In genomic region chr11:97722721-97723120, GRCh38 we compare ENCODE assay signal across 30 cellular contexts.
DNase-seq lines count a peak whose midpoint lies in the region; ATAC-seq and TF ChIP-seq lines count a peak whose summit lies in the region.
"Had no signal": no experiment of that assay in that cellular context is flagged by ENCODE, and none has a peak within 500 bp of the region (broad histone marks: within the 10 kb centered on the region; RNA-seq: fewer than 3 reads in every experiment).

No MANE protein-coding gene starts in this region.

- H3K27me3 ChIP-seq in ACC112 (ENCODE audit: insufficient read depth, low read length): no peaks in the 10 kb centered on the region
- H3K27me3 ChIP-seq in HUES64 (ENCODE audit: insufficient read depth, low read length): no peaks in the 10 kb centered on the region
- no peaks in the 10 kb centered on the region for H3K27me3 ChIP-seq in brain microvascular endothelial cell (replicated peaks)
- H3K27me3 ChIP-seq in iPS DF 6.9 (ENCODE audit: control insufficient read depth, insufficient read depth, low read length): no peaks in the 10 kb centered on the region
- no peaks in the 10 kb centered on the region for H3K27me3 ChIP-seq in ovary
- H3K27me3 ChIP-seq: MG63, thyroid gland, uterus had no signal

- ATAC-seq in stimulated activated naive B cell treated with anti-CD40 and anti-IgM and Interleukin-4, amounts not matched to agents 10 μg/mL and 1 μg/mL and 100 μg/mL, for 72 hours (replicated peaks): no peak
- no peak for ATAC-seq in T-cell (replicated peaks in 1 of 4)
- no peak for ATAC-seq in GM21737 (IDR thresholded peaks at IDR 0.05; ENCODE audit: unreplicated experiment)
- ATAC-seq: right cardiac atrium; stimulated activated naive CD8-positive, alpha-beta T cell treated with anti-CD3 and anti-CD28 coated beads, Interleukin-15, amount 100 ng/mL, for 72 hours had no signal

- TF ChIP-seq POLR2A in ovary (IDR thresholded peaks at IDR 0.05): no peak

- no peak overlapping the region for H3K27ac Mint-ChIP-seq in stimulated activated naive B cell treated with anti-CD40 and anti-IgM and Interleukin-4, amounts not matched to agents 10 μg/mL and 1 μg/mL and 100 μg/mL, for 72 hours
- H3K27ac Mint-ChIP-seq in T-cell: no peak overlapping the region
- H3K27ac Mint-ChIP-seq: activated B cell treated with CpG ODN at 0.5 μM for 24 hours; CD4-positive, CD25-positive, alpha-beta regulatory T cell; naive B cell; stimulated activated naive CD8-positive, alpha-beta T cell treated with anti-CD3 and anti-CD28 coated beads, Interleukin-15, amount 100 ng/mL, for 72 hours had no signal

- H3K9me3 ChIP-seq in HUES64 (ENCODE audit: insufficient read depth, low read depth, low read length): no peaks in the 10 kb centered on the region
- no peaks in the 10 kb centered on the region for H3K9me3 ChIP-seq in iPS DF 6.9 (ENCODE audit: control insufficient read depth, insufficient read depth, low read length)
- H3K9me3 ChIP-seq in ovary: no peaks in the 10 kb centered on the region
- H3K9me3 ChIP-seq: MG63, thyroid gland, uterus had no signal

- peaks cover 0 to 5% of the 10 kb centered on the region in 2 donors for H3K9me3 Mint-ChIP-seq in stimulated activated naive B cell treated with anti-CD40 and anti-IgM and Interleukin-4, amounts not matched to agents 10 μg/mL and 1 μg/mL and 100 μg/mL, for 72 hours
- peaks cover 9 to 22% (median 14%) of the 10 kb centered on the region in 3 donors for H3K9me3 Mint-ChIP-seq in T-cell

- H3K36me3 ChIP-seq in ACC112 (ENCODE audit: insufficient read depth, low read length) (no peaks in the 10 kb centered on the region), HUES64 (ENCODE audit: insufficient read depth, low read length) (no peaks in the 10 kb centered on the region), brain microvascular endothelial cell (replicated peaks) (no peaks in the 10 kb centered on the region), iPS DF 6.9 (ENCODE audit: control insufficient read depth, insufficient read depth, low read length) (no peaks in the 10 kb centered on the region), ovary (no peaks in the 10 kb centered on the region)
- H3K36me3 ChIP-seq: MG63, thyroid gland, uterus had no signal

- POLR2A ChIA-PET in T-cell (lab: Charles Lee): no interaction called here

- in situ Hi-C loops in brain microvascular endothelial cell (cut with HindIII; ENCODE audit: low pct_ligation_motif_present, low sequenced_read_pairs): no loop called here

- TF ChIP-seq CTCF in brain microvascular endothelial cell (IDR thresholded peaks at IDR 0.05; ENCODE audit: low read depth, low read length, missing control alignments) (no peak), ovary (IDR thresholded peaks at IDR 0.05) (no peak)

- H3K4me1 ChIP-seq in ACC112 (ENCODE audit: control insufficient read depth, insufficient read depth, low read length, unreplicated experiment): peaks cover 13% of the 10 kb centered on the region
- peaks cover 21% of the 10 kb centered on the region for H3K4me1 ChIP-seq in HUES64 (ENCODE audit: insufficient read depth, low read length)
- peaks cover 4% of the 10 kb centered on the region; the same call in 1 of the 2 replicates for H3K4me1 ChIP-seq in iPS DF 6.9 (ENCODE audit: control insufficient read depth, insufficient read depth, low read length)
- H3K4me1 ChIP-seq in ovary (ENCODE audit: insufficient read depth): no peaks in the 10 kb centered on the region
- H3K4me1 ChIP-seq: thyroid gland, uterus had no signal

- H3K27me3 Mint-ChIP-seq in stimulated activated naive B cell treated with anti-CD40 and anti-IgM and Interleukin-4, amounts not matched to agents 10 μg/mL and 1 μg/mL and 100 μg/mL, for 72 hours: no peaks in the 10 kb centered on the region
- no peaks in the 10 kb centered on the region for H3K27me3 Mint-ChIP-seq in T-cell
- H3K27me3 Mint-ChIP-seq: activated B cell treated with CpG ODN at 0.5 μM for 24 hours; CD4-positive, CD25-positive, alpha-beta regulatory T cell; naive B cell; stimulated activated naive CD8-positive, alpha-beta T cell treated with anti-CD3 and anti-CD28 coated beads, Interleukin-15, amount 100 ng/mL, for 72 hours had no signal

- no peaks in the 10 kb centered on the region for H3K36me3 Mint-ChIP-seq in stimulated activated naive B cell treated with anti-CD40 and anti-IgM and Interleukin-4, amounts not matched to agents 10 μg/mL and 1 μg/mL and 100 μg/mL, for 72 hours
- no peaks in the 10 kb centered on the region for H3K36me3 Mint-ChIP-seq in T-cell
- H3K36me3 Mint-ChIP-seq: CD4-positive, CD25-positive, alpha-beta regulatory T cell; naive B cell had no signal

- 0 out of 2 replicates have a peak overlapping the region, but pooled peaks have one; percentile 15 for H3K27ac ChIP-seq in ACC112 (ENCODE audit: low read depth, low read length)
- peak overlapping the region; percentile 81 for H3K27ac ChIP-seq in HUES64 (ENCODE audit: low read depth, low read length)
- H3K27ac ChIP-seq in brain microvascular endothelial cell: peak overlapping the region; percentile 54
- no peak overlapping the region for H3K27ac ChIP-seq in iPS DF 6.9 (ENCODE audit: low read length)
- H3K27ac ChIP-seq in ovary: no peak overlapping the region
- H3K27ac ChIP-seq: GM23248, KMS-11, thyroid gland, uterus had no signal

- no peak overlapping the region for H3K4me3 Mint-ChIP-seq in stimulated activated naive B cell treated with anti-CD40 and anti-IgM and Interleukin-4, amounts not matched to agents 10 μg/mL and 1 μg/mL and 100 μg/mL, for 72 hours
- no peak overlapping the region for H3K4me3 Mint-ChIP-seq in T-cell
- H3K4me3 Mint-ChIP-seq: activated B cell treated with CpG ODN at 0.5 μM for 24 hours; CD4-positive, CD25-positive, alpha-beta regulatory T cell; naive B cell; stimulated activated naive CD8-positive, alpha-beta T cell treated with anti-CD3 and anti-CD28 coated beads, Interleukin-15, amount 100 ng/mL, for 72 hours had no signal

- no peaks in the 10 kb centered on the region for H3K79me2 ChIP-seq in ACC112 (ENCODE audit: control insufficient read depth, insufficient read depth, low read length, unreplicated experiment)

- TF ChIP-seq EP300 in ovary (IDR thresholded peaks at IDR 0.05): no peak

- CTCF ChIA-PET in T-cell (lab: Charles Lee): no interaction called here

- H3K9ac ChIP-seq in HUES64 (ENCODE audit: low read depth, low read length): 0 out of 2 replicates have a peak overlapping the region, but pooled peaks have one; percentile 32
- H3K9ac ChIP-seq: GM23248, KMS-11 had no signal

- H3K4me1 Mint-ChIP-seq in stimulated activated naive B cell treated with anti-CD40 and anti-IgM and Interleukin-4, amounts not matched to agents 10 μg/mL and 1 μg/mL and 100 μg/mL, for 72 hours: no peaks in the 10 kb centered on the region
- H3K4me1 Mint-ChIP-seq in T-cell: no peaks in the 10 kb centered on the region
- H3K4me1 Mint-ChIP-seq: activated B cell treated with CpG ODN at 0.5 μM for 24 hours; CD4-positive, CD25-positive, alpha-beta regulatory T cell; naive B cell; stimulated activated naive CD8-positive, alpha-beta T cell treated with anti-CD3 and anti-CD28 coated beads, Interleukin-15, amount 100 ng/mL, for 72 hours had no signal

- DNase-seq in brain microvascular endothelial cell (no peak), iPS DF 6.9 (ENCODE audit: low read depth, low spot score) (peak; percentile 33), ovary (no peak), T-cell (no peak)
- DNase-seq in stimulated activated naive B cell treated with anti-CD40 and anti-IgM and Interleukin-4, amounts not matched to agents 10 μg/mL and 1 μg/mL and 100 μg/mL, for 72 hours: no peak
- DNase-seq: activated B cell treated with CpG ODN at 0.5 μM for 24 hours; activated CD4-positive, alpha-beta T cell treated with anti-CD3 and anti-CD28 coated beads, Interleukin-2, amount 50 U/mL, for 4 hours; activated T-cell treated with anti-CD3 and anti-CD28 coated beads, Interleukin-2, amount 50 U/mL, for 48 hours; AML-193; Calu3; CD4-positive, CD25-positive, alpha-beta regulatory T cell; DMS79; GF-D8; GM23248; hippocampal formation; left ventricle myocardium superior; midbrain; naive B cell; NCI-H2081; NCI-H345; stimulated activated CD4-positive, alpha-beta T cell treated with anti-CD3 and anti-CD28 coated beads, Interleukin-1b, Interleukin-23, amount 100 ng/mL, for 48 hours; stimulated activated naive CD8-positive, alpha-beta T cell treated with anti-CD3 and anti-CD28 coated beads, Interleukin-15, amount 100 ng/mL, for 72 hours; thyroid gland; uterus had no signal

- H3K4me3 ChIP-seq in ACC112 (ENCODE audit: low read depth, low read length): no peak overlapping the region
- H3K4me3 ChIP-seq in HUES64 (ENCODE audit: low read length): no peak overlapping the region
- H3K4me3 ChIP-seq in brain microvascular endothelial cell (ENCODE audit: low read depth, low read length): no peak overlapping the region
- H3K4me3 ChIP-seq in iPS DF 6.9 (ENCODE audit: low read length): no peak overlapping the region
- H3K4me3 ChIP-seq in ovary: no peak overlapping the region
- H3K4me3 ChIP-seq: GM23248, MG63, thyroid gland, uterus had no signal

- 69% methylated on average over 1 of the region's 1 CpG for WGBS in HUES64
- WGBS in iPS DF 6.9 (ENCODE audit: insufficient coverage, insufficient read length): no CpG with 5 or more reads among the region's 1 CpG
- 82 to 83% (median 82%) methylated on average over 1 of the region's 1 CpG for WGBS in ovary, 3 donors

- H2AFZ ChIP-seq in ACC112 (ENCODE audit: low read length, unreplicated experiment): no peak overlapping the region
- H2AFZ ChIP-seq: GM23248 had no signal

- intact Hi-C loops in ovary (cut with DNase I): no loop called here

Comparison
In these comparisons a context has a peak if more than half of its experiments do, and no peak if none do; other contexts are left out.
1. H3K27ac ChIP-seq: peak in ACC112 (single experiment), HUES64 (single experiment) and brain microvascular endothelial cell (single experiment); none in iPS DF 6.9 (single experiment) and ovary (0 of 2).